Comparison of ENCODE assay signal across 9 cellular contexts in genomic region chr9:35618325-35618727, GRCh38. TPM values are rescaled to one million over a fixed set of nuclear protein-coding genes. Genes with fewer than 3 reads are reported as not detected.
DNase-seq lines count a peak whose midpoint lies in the region; ATAC-seq and TF ChIP-seq lines count a peak whose summit lies in the region.
"Had no signal": no experiment of that assay in that cellular context is flagged by ENCODE, and none has a peak within 500 bp of the region (broad histone marks: within the 10 kb centered on the region; RNA-seq: fewer than 3 reads in every experiment).

A gene with protein sequence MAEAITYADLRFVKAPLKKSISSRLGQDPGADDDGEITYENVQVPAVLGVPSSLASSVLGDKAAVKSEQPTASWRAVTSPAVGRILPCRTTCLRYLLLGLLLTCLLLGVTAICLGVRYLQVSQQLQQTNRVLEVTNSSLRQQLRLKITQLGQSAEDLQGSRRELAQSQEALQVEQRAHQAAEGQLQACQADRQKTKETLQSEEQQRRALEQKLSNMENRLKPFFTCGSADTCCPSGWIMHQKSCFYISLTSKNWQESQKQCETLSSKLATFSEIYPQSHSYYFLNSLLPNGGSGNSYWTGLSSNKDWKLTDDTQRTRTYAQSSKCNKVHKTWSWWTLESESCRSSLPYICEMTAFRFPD (minus strand): TSS chr9:35618413. CDS start chr9:35618303, 110 bp downstream.

- TF ChIP-seq CTCF in suprapubic skin (IDR thresholded peaks at IDR 0.05) (no peak), RWPE1 (conservative IDR thresholded peaks at IDR 0.05; ENCODE audit: low read depth) (no peak)

- POLR2A ChIA-PET in activated CD4-positive, alpha-beta memory T cell treated with anti-CD3 and anti-CD28 coated beads for 36 hours (lab: Charles Lee): no interaction called here
- POLR2A ChIA-PET in RWPE1 (lab: Yijun Ruan, JAX; ENCODE audit: low non-redundant PET): no interaction called here

- H3K36me3 ChIP-seq in iPS DF 6.9 (ENCODE audit: control insufficient read depth, insufficient read depth, low read length) (no peaks in the 10 kb centered on the region), suprapubic skin (no peaks in the 10 kb centered on the region)

- H3K36me3 Mint-ChIP-seq in T-helper 1 cell treated with Interleukin-12 subunit alpha and Interleukin-12 subunit beta and Interleukin-4 antibody, amounts not matched to agents 30 μg/mL and 1 μg/mL, for 36 hours (ENCODE audit: low read depth): no peaks in the 10 kb centered on the region
- H3K36me3 Mint-ChIP-seq in activated CD4-positive, alpha-beta memory T cell treated with anti-CD3 and anti-CD28 coated beads for 36 hours: no peaks in the 10 kb centered on the region

- H3K4me1 Mint-ChIP-seq in T-helper 1 cell treated with Interleukin-12 subunit alpha and Interleukin-12 subunit beta and Interleukin-4 antibody, amounts not matched to agents 30 μg/mL and 1 μg/mL, for 36 hours (ENCODE audit: low read depth): peaks cover 47% of the 10 kb centered on the region
- peaks cover 37% of the 10 kb centered on the region for H3K4me1 Mint-ChIP-seq in activated CD4-positive, alpha-beta memory T cell treated with anti-CD3 and anti-CD28 coated beads for 36 hours (ENCODE audit: low read depth)

- peak within 1 kb of the TSS; percentile 77 for H3K4me3 Mint-ChIP-seq in T-helper 1 cell treated with Interleukin-12 subunit alpha and Interleukin-12 subunit beta and Interleukin-4 antibody, amounts not matched to agents 30 μg/mL and 1 μg/mL, for 36 hours
- peak within 1 kb of the TSS; percentile 77 for H3K4me3 Mint-ChIP-seq in activated CD4-positive, alpha-beta memory T cell treated with anti-CD3 and anti-CD28 coated beads for 36 hours

- H3K9me3 ChIP-seq in iPS DF 6.9 (ENCODE audit: control insufficient read depth, insufficient read depth, low read length): no peaks in the 10 kb centered on the region
- no peaks in the 10 kb centered on the region for H3K9me3 ChIP-seq in suprapubic skin

- no peak for DNase-seq in T-helper 1 cell
- DNase-seq in activated CD4-positive, alpha-beta memory T cell treated with anti-CD3 and anti-CD28 coated beads for 36 hours: no peak
- DNase-seq in iPS DF 6.9 (ENCODE audit: low read depth, low spot score): no peak
- DNase-seq in suprapubic skin (ENCODE audit: low spot score in 2 of 2): peak in 1 of 2 donors; percentile 61
- no peak for DNase-seq in RWPE1 (ENCODE audit: low spot score)
- no peak for DNase-seq in cortex of kidney (lab: John Stamatoyannopoulos, UW)

- H3K9me3 Mint-ChIP-seq in T-helper 1 cell treated with Interleukin-12 subunit alpha and Interleukin-12 subunit beta and Interleukin-4 antibody, amounts not matched to agents 30 μg/mL and 1 μg/mL, for 36 hours: no peaks in the 10 kb centered on the region
- no peaks in the 10 kb centered on the region for H3K9me3 Mint-ChIP-seq in activated CD4-positive, alpha-beta memory T cell treated with anti-CD3 and anti-CD28 coated beads for 36 hours

- H3K27ac ChIP-seq in iPS DF 6.9 (ENCODE audit: low read length): no peak within 1 kb of the TSS
- H3K27ac ChIP-seq in suprapubic skin: no peak within 1 kb of the TSS
- no peak within 1 kb of the TSS for H3K27ac ChIP-seq in RWPE1
- H3K27ac ChIP-seq: C4-2B had no signal

- H3K27me3 ChIP-seq in iPS DF 6.9 (ENCODE audit: control insufficient read depth, insufficient read depth, low read length) (no peaks in the 10 kb centered on the region), suprapubic skin (no peaks in the 10 kb centered on the region)

- no CpG with 5 or more reads among the region's 7 CpGs for WGBS in iPS DF 6.9 (ENCODE audit: insufficient coverage, insufficient read length)
- WGBS in suprapubic skin: 85% methylated on average over 6 of the region's 7 CpGs

- H3K27me3 Mint-ChIP-seq in T-helper 1 cell treated with Interleukin-12 subunit alpha and Interleukin-12 subunit beta and Interleukin-4 antibody, amounts not matched to agents 30 μg/mL and 1 μg/mL, for 36 hours (ENCODE audit: low read depth): peaks cover 9% of the 10 kb centered on the region
- no peaks in the 10 kb centered on the region for H3K27me3 Mint-ChIP-seq in activated CD4-positive, alpha-beta memory T cell treated with anti-CD3 and anti-CD28 coated beads for 36 hours

- H3K4me1 ChIP-seq in iPS DF 6.9 (ENCODE audit: control insufficient read depth, insufficient read depth, low read length) (no peaks in the 10 kb centered on the region), suprapubic skin (peaks cover 10% of the 10 kb centered on the region)

- CTCF ChIA-PET in activated CD4-positive, alpha-beta memory T cell treated with anti-CD3 and anti-CD28 coated beads for 36 hours (lab: Charles Lee): interaction anchor here (0.7 to 2.2 kb wide), 5 partner anchors 11 to 264 kb away, joined by 3 to 7 read pairs (median 5); no protein-coding TSS in a partner anchor
- CTCF ChIA-PET in RWPE1 (lab: Yijun Ruan, JAX): no interaction called here

- peak within 1 kb of the TSS; percentile 41; the same call in 1 of the 2 replicates for H3K4me3 ChIP-seq in iPS DF 6.9 (ENCODE audit: low read length)
- peak within 1 kb of the TSS; percentile 48 for H3K4me3 ChIP-seq in suprapubic skin

- intact Hi-C loops in activated CD4-positive, alpha-beta memory T cell treated with anti-CD3 and anti-CD28 coated beads for 36 hours (cut with micrococcal nuclease): no loop called here

- peak within 1 kb of the TSS; percentile 86 for H3K27ac Mint-ChIP-seq in T-helper 1 cell treated with Interleukin-12 subunit alpha and Interleukin-12 subunit beta and Interleukin-4 antibody, amounts not matched to agents 30 μg/mL and 1 μg/mL, for 36 hours
- peak within 1 kb of the TSS; percentile 87 for H3K27ac Mint-ChIP-seq in activated CD4-positive, alpha-beta memory T cell treated with anti-CD3 and anti-CD28 coated beads for 36 hours

- no peak for ATAC-seq in HG02642 (IDR thresholded peaks at IDR 0.05; ENCODE audit: poor library complexity, unreplicated experiment)

- no peak for TF ChIP-seq POLR2A in suprapubic skin (IDR thresholded peaks at IDR 0.05)

- no peak for TF ChIP-seq EP300 in suprapubic skin (IDR thresholded peaks at IDR 0.05)

RNA-seq across cellular contexts. Expression of the gene that starts here (rescaled TPM):
- total RNA-seq in activated CD4-positive, alpha-beta memory T cell treated with anti-CD3 and anti-CD28 coated beads for 36 hours: 1 to 10 TPM; 9.4 to 9.8 TPM
- 10 to 100 TPM in 1 of 4 donors, 1 to 10 TPM in 3; 1.9 to 16.7 (median 4.9) TPM for total RNA-seq in suprapubic skin
